9 cellular contexts compared by ENCODE assay signal in genomic region chr9:88835038-88835466, GRCh38.
A peak's percentile ranks its signal among the peaks of the same experiment; 100 is the strongest.
DNase-seq lines count a peak whose midpoint lies in the region; ATAC-seq, FAIRE-seq and TF ChIP-seq lines count a peak whose summit lies in the region.
"Had no signal": no experiment of that assay in that cellular context is flagged by ENCODE, and none has a peak within 500 bp of the region (broad histone marks: within the 10 kb centered on the region; RNA-seq: fewer than 3 reads in every experiment).

No MANE protein-coding gene starts in this region.

- BruUV-seq in K562 (replicated peaks; lab: Mats Ljungman, UMichigan) = no TSS peak
- no TSS peak for BruUV-seq in HepG2 (replicated peaks; lab: Mats Ljungman, UMichigan)

- in situ Hi-C loops in KBM-7 (cut with MboI; ENCODE audit: low pct_unique_long_range_greater_than_20kb, low sequenced_read_pairs) (no loop called here), K562 (cut with MboI) (no loop called here), HepG2 (cut with HindIII; ENCODE audit: extremely low pct_ligation_motif_present, low pct_unique_long_range_greater_than_20kb) (no loop called here)

- H3K27ac ChIP-seq in K562 (ENCODE audit: extremely low read depth, low read depth, low read length) (no peak overlapping the region), HepG2 (ENCODE audit: extremely low read length, insufficient read depth, low read length) (no peak overlapping the region), ascending aorta (no peak overlapping the region)

- H2AFZ ChIP-seq in K562 (ENCODE audit: low read depth, low read length) = no peak overlapping the region
- no peak overlapping the region for H2AFZ ChIP-seq in HepG2 (ENCODE audit: low read length)

- POLR2A ChIA-PET in K562 (lab: Yijun Ruan, JAX) = no interaction called here
- POLR2A ChIA-PET in HepG2 (lab: Yijun Ruan, JAX) = no interaction called here

- no peaks in the 10 kb centered on the region for H3K36me3 ChIP-seq in K562 (ENCODE audit: control insufficient read depth, insufficient read depth, low read length)
- H3K36me3 ChIP-seq in HepG2 (replicated peaks in 1 of 2; ENCODE audit: control insufficient read depth in 1 of 2, insufficient read depth in 2 of 2, low read length in 2 of 2) = no peaks in the 10 kb centered on the region
- no peaks in the 10 kb centered on the region for H3K36me3 ChIP-seq in ascending aorta

- intact Hi-C loops in K562 (cut with micrococcal nuclease) = no loop called here
- intact Hi-C loops in HepG2 (cut with micrococcal nuclease; ENCODE audit: unreplicated experiment) = no loop called here
- intact Hi-C loops in ascending aorta (cut with DNase I) = no loop called here

- no peaks in the 10 kb centered on the region for H3K9me1 ChIP-seq in K562 (ENCODE audit: control insufficient read depth, insufficient read depth, low read length)

- H3K9me3 ChIP-seq in K562 (replicated peaks; ENCODE audit: control insufficient read depth, insufficient read depth, low read depth, low read length) = no peaks in the 10 kb centered on the region; the same call in 1 of the 2 replicates
- no peaks in the 10 kb centered on the region for H3K9me3 ChIP-seq in HepG2 (ENCODE audit: low read length)
- H3K9me3 ChIP-seq in ascending aorta = no peaks in the 10 kb centered on the region

- TF ChIP-seq EP300 in K562 (IDR thresholded peaks at IDR 0.05; ENCODE audit: low read length) (no peak), HepG2 (IDR thresholded peaks at IDR 0.05; ENCODE audit: low read depth in 2 of 2, low read length in 2 of 2) (no peak), HepG2 (CRISPR knock-in tag; IDR thresholded peaks at IDR 0.05; ENCODE audit: borderline replicate concordance) (no peak)

- TF ChIP-seq POLR2A in K562 (conservative IDR thresholded peaks at IDR 0.05) (no peak), HepG2 (IDR thresholded peaks at IDR 0.05; ENCODE audit: insufficient read depth in 1 of 2, low read depth in 2 of 2, low read length in 2 of 2) (no peak)

- no peak for TF ChIP-seq CTCF in K562 (IDR thresholded peaks at IDR 0.05 in 2 of 3, conservative IDR thresholded peaks at IDR 0.05 in 1 of 3; ENCODE audit: insufficient read depth in 2 of 3, low read depth in 1 of 3, low read length in 3 of 3)
- TF ChIP-seq CTCF in HepG2 (CRISPR knock-in tag; IDR thresholded peaks at IDR 0.05) = no peak
- no peak for TF ChIP-seq CTCF in ascending aorta (IDR thresholded peaks at IDR 0.05)

- H3K27me3 ChIP-seq in K562 (ENCODE audit: control insufficient read depth in 2 of 2, insufficient read depth in 2 of 2, low read length in 2 of 2) (no peaks in the 10 kb centered on the region; a peak in 1 of 5 replicates), HepG2 (ENCODE audit: control insufficient read depth in 1 of 2, insufficient read depth in 2 of 2, low read length in 2 of 2) (no peaks in the 10 kb centered on the region; a peak in 2 of 5 replicates), ascending aorta (no peaks in the 10 kb centered on the region)

- no peak overlapping the region for H3K4me2 ChIP-seq in K562 (ENCODE audit: insufficient read depth, low read length)
- no peak overlapping the region for H3K4me2 ChIP-seq in HepG2 (ENCODE audit: low read depth, low read length)

- H3K4me1 ChIP-seq in K562 (replicated peaks in 1 of 2; ENCODE audit: control insufficient read depth in 2 of 2, insufficient read depth in 2 of 2, low read length in 2 of 2) (no peaks in the 10 kb centered on the region; a peak in 2 of 5 replicates), HepG2 (ENCODE audit: insufficient read depth, low read length) (no peaks in the 10 kb centered on the region), ascending aorta (no peaks in the 10 kb centered on the region)

- no peaks in the 10 kb centered on the region for H4K20me1 ChIP-seq in K562 (replicated peaks; ENCODE audit: control insufficient read depth, insufficient read depth, low read length)
- no peaks in the 10 kb centered on the region for H4K20me1 ChIP-seq in HepG2 (ENCODE audit: insufficient read depth, low read length)

- no peak for FAIRE-seq in K562 (lab: Jason Lieb, UNC)
- FAIRE-seq in HepG2 (lab: Jason Lieb, UNC) = no peak
- FAIRE-seq: TTC549 had no signal

- WGBS in K562 (ENCODE audit: insufficient coverage, low coverage, missing lambda C conversion rate) = 0% methylated on average over 1 of the region's 1 CpG
- 0% methylated on average over 1 of the region's 1 CpG for WGBS in HepG2 (ENCODE audit: low lambda C conversion rate)

- CTCF ChIA-PET in K562 (lab: Yijun Ruan, JAX; ENCODE audit: low intra/inter-chr PET ratio) = no interaction called here
- CTCF ChIA-PET in HepG2 (lab: Yijun Ruan, JAX; ENCODE audit: low intra/inter-chr PET ratio, low total read pairs) = no interaction called here

- no peaks in the 10 kb centered on the region for H3K79me2 ChIP-seq in K562 (ENCODE audit: control insufficient read depth, insufficient read depth, low read length)
- no peaks in the 10 kb centered on the region for H3K79me2 ChIP-seq in HepG2 (ENCODE audit: insufficient read depth, low read length)

- peak; percentile 90 to 91 for DNase-seq in AML-193 (lab: John Stamatoyannopoulos, UW)
- peak; percentile 86 for DNase-seq in KBM-7
- no peak for DNase-seq in K562 (ENCODE audit: extremely low read depth in 1 of 4, low spot score in 3 of 4)
- no peak for DNase-seq in NCI-H128 (lab: John Stamatoyannopoulos, UW; ENCODE audit: unreplicated experiment)
- DNase-seq in HepG2 (ENCODE audit: low spot score) = no peak
- no peak for DNase-seq in amygdala (lab: John Stamatoyannopoulos, UW)
- no peak for DNase-seq in ascending aorta (ENCODE audit: low spot score in 2 of 2)

- TF ChIP-seq RAD21 in K562 (CRISPR knock-in tag; conservative IDR thresholded peaks at IDR 0.05 in 1 of 2, IDR thresholded peaks at IDR 0.05 in 1 of 2) (no peak), HepG2 (CRISPR knock-in tag; IDR thresholded peaks at IDR 0.05) (no peak)

- H3K4me3 ChIP-seq in K562 (no peak overlapping the region), HepG2 (replicated peaks in 1 of 3; ENCODE audit: insufficient read depth in 1 of 3, low read depth in 2 of 3, low read length in 3 of 3) (no peak overlapping the region), ascending aorta (no peak overlapping the region)

- peak; percentile 82 for ATAC-seq in GM21360 (IDR thresholded peaks at IDR 0.05; ENCODE audit: unreplicated experiment)
- ATAC-seq in K562 = no peak
- ATAC-seq in HepG2 = no peak

- H3K9ac ChIP-seq in K562 (ENCODE audit: insufficient read depth in 1 of 2, low read depth in 2 of 2, low read length in 2 of 2) (no peak overlapping the region), HepG2 (ENCODE audit: insufficient read depth, low read depth, low read length) (no peak overlapping the region)

TF ChIP-seq in K562, 482 proteins besides CTCF, POLR2A, EP300 and RAD21 (continues in another document):
- no peak for TF ChIP-seq ZNF695 (CRISPR knock-in tag; IDR thresholded peaks at IDR 0.05)
- no peak for TF ChIP-seq TSHZ1 (CRISPR knock-in tag; IDR thresholded peaks at IDR 0.05)
- no peak for TF ChIP-seq HCFC1 (IDR thresholded peaks at IDR 0.05; ENCODE audit: low read depth, low read length)

TF ChIP-seq in HepG2, 621 proteins besides CTCF, POLR2A, EP300 and RAD21:
- no peak for TF ChIP-seq ZNF75D (CRISPR knock-in tag; IDR thresholded peaks at IDR 0.05; ENCODE audit: borderline replicate concordance)
- no peak for TF ChIP-seq FOXC1 (CRISPR knock-in tag; IDR thresholded peaks at IDR 0.05; ENCODE audit: borderline replicate concordance)
- TF ChIP-seq RELA (CRISPR knock-in tag; IDR thresholded peaks at IDR 0.05) = no peak
- TF ChIP-seq YEATS2 (CRISPR knock-in tag; IDR thresholded peaks at IDR 0.05; ENCODE audit: borderline replicate concordance) = no peak

Comparison
In these comparisons a context has a peak if more than half of its experiments do, and no peak if none do; other contexts are left out.
1. DNase-seq: peak in AML-193 (2 of 2) and KBM-7 (single experiment); none in K562 (0 of 4), NCI-H128 (single experiment), HepG2 (single experiment), amygdala (0 of 56) and ascending aorta (0 of 2).